In genomic region chr4:124872659-124873058, GRCh38 we compare ENCODE assay signal across 26 cellular contexts.
DNase-seq lines count a peak whose midpoint lies in the region; ATAC-seq, FAIRE-seq and TF ChIP-seq lines count a peak whose summit lies in the region.
"Had no signal": no experiment of that assay in that cellular context is flagged by ENCODE, and none has a peak within 500 bp of the region (broad histone marks: within the 10 kb centered on the region; RNA-seq: fewer than 3 reads in every experiment).

No MANE protein-coding gene starts in this region.

- no peak overlapping the region for H3K4me3 ChIP-seq in mammary epithelial cell (replicated peaks in 1 of 3; ENCODE audit: insufficient read depth in 1 of 3, low read depth in 2 of 3, low read length in 3 of 3)
- H3K4me3 ChIP-seq in breast epithelium = no peak overlapping the region
- no peak overlapping the region for H3K4me3 ChIP-seq in H1 (ENCODE audit: extremely low read depth in 1 of 4, insufficient read depth in 2 of 4, low read depth in 3 of 4, low read length in 4 of 4)
- H3K4me3 ChIP-seq in iPS-20b (ENCODE audit: low read length) = no peak overlapping the region
- H3K4me3 ChIP-seq in psoas muscle = no peak overlapping the region
- H3K4me3 ChIP-seq: BLaER1 treated with 17β-estradiol and CSF1 and Interleukin-3, amounts not matched to agents 10 nM and 100 nM; GM23248; HAP-1 had no signal

- H3K27ac ChIP-seq in mammary epithelial cell (ENCODE audit: insufficient read depth, low read depth, low read length) (no peak overlapping the region), breast epithelium (no peak overlapping the region), H1 (ENCODE audit: low read depth, low read length) (no peak overlapping the region), iPS-20b (ENCODE audit: low read length) (peak overlapping the region; percentile 17), psoas muscle (no peak overlapping the region)
- H3K27ac ChIP-seq: 22Rv1; BLaER1 treated with 17β-estradiol and CSF1 and Interleukin-3, amounts not matched to agents 10 nM and 100 nM; GM23248 had no signal

- H3K27me3 ChIP-seq in mammary epithelial cell (ENCODE audit: insufficient read depth, low read length) (no peaks in the 10 kb centered on the region), breast epithelium (no peaks in the 10 kb centered on the region), H1 (replicated peaks in 1 of 4; ENCODE audit: control insufficient read depth in 3 of 4, extremely low read depth in 1 of 4, insufficient read depth in 3 of 4, low read length in 3 of 4) (0 out of 7 replicates have a peak, but pooled peaks cover 0 to 1% (median 0%) of the 10 kb centered on the region in 4 experiments), iPS-20b (ENCODE audit: insufficient read depth, low read length) (no peaks in the 10 kb centered on the region), psoas muscle (ENCODE audit: insufficient read depth in 3 of 3, low read length in 2 of 3) (no peaks in the 10 kb centered on the region)
- H3K27me3 ChIP-seq: BE2C; BLaER1 treated with 17β-estradiol and CSF1 and Interleukin-3, amounts not matched to agents 10 nM and 100 nM had no signal

- H3K56ac ChIP-seq in H1 (replicated peaks; ENCODE audit: insufficient read length, low read depth, low read length) = no peak overlapping the region

- TF ChIP-seq RAD21 in H1 (IDR thresholded peaks at IDR 0.05 in 1 of 2, conservative IDR thresholded peaks at IDR 0.05 in 1 of 2; ENCODE audit: low read depth in 2 of 2, low read length in 2 of 2) = no peak

- H3K36me3 ChIP-seq in mammary epithelial cell (ENCODE audit: insufficient read depth, low read length) = no peaks in the 10 kb centered on the region
- no peaks in the 10 kb centered on the region for H3K36me3 ChIP-seq in breast epithelium
- H3K36me3 ChIP-seq in H1 (ENCODE audit: control insufficient read depth in 2 of 4, insufficient read depth in 4 of 4, low read length in 3 of 4) = peaks cover 0 to 6% (median 2%) of the 10 kb centered on the region in 4 experiments; a peak in 2 of 8 replicates
- no peaks in the 10 kb centered on the region for H3K36me3 ChIP-seq in iPS-20b (ENCODE audit: insufficient read depth, low read depth, low read length)
- no peaks in the 10 kb centered on the region for H3K36me3 ChIP-seq in psoas muscle (ENCODE audit: insufficient read depth in 1 of 2, low read depth in 1 of 2)
- H3K36me3 ChIP-seq: BE2C; BLaER1 treated with 17β-estradiol and CSF1 and Interleukin-3, amounts not matched to agents 10 nM and 100 nM; HAP-1 had no signal

- BruUV-seq in mammary epithelial cell (replicated peaks; lab: Mats Ljungman, UMichigan) = no TSS peak

- H3K79me1 ChIP-seq in H1 (ENCODE audit: low read depth, low read length) = no peaks in the 10 kb centered on the region

- H4K8ac ChIP-seq in H1 (ENCODE audit: extremely low read depth, insufficient read depth, low read length) = no peak overlapping the region

- no peak for TF ChIP-seq EP300 in H1 (IDR thresholded peaks at IDR 0.05; ENCODE audit: borderline replicate concordance in 1 of 2, low read depth in 2 of 2, low read length in 2 of 2)

- peaks cover 5% of the 10 kb centered on the region for H3K9me3 ChIP-seq in mammary epithelial cell (replicated peaks; ENCODE audit: insufficient read depth, low read length)
- H3K9me3 ChIP-seq in breast epithelium = no peaks in the 10 kb centered on the region
- H3K9me3 ChIP-seq in H1 (ENCODE audit: insufficient read depth in 2 of 2, low read depth in 1 of 2, low read length in 1 of 2) = peaks cover 8 to 10% of the 10 kb centered on the region in 2 experiments; a peak in 3 of 4 replicates
- H3K9me3 ChIP-seq in iPS-20b (ENCODE audit: insufficient read depth, low read depth, low read length) = peaks cover 10% of the 10 kb centered on the region
- no peaks in the 10 kb centered on the region for H3K9me3 ChIP-seq in psoas muscle
- H3K9me3 ChIP-seq: BE2C, HAP-1 had no signal

- POLR2A ChIA-PET in H1 (lab: Charles Lee; ENCODE audit: partially characterized antibody) = no interaction called here

- peak overlapping the region; percentile 45 for H4K91ac ChIP-seq in H1 (replicated peaks; ENCODE audit: insufficient read length, low read length)

- CTCF ChIA-PET in mammary epithelial cell (lab: Charles Lee; ENCODE audit: low non-redundant PET) (no interaction called here), H1 (lab: Charles Lee; ENCODE audit: partially characterized antibody) (no interaction called here)

- no peak for FAIRE-seq in H1 (lab: Jason Lieb, UNC)
- FAIRE-seq: A204.1, D721Med, GM12891, GM18507, H54 had no signal

- H3K4me1 ChIP-seq in mammary epithelial cell (ENCODE audit: insufficient read depth, low read length) (no peaks in the 10 kb centered on the region), breast epithelium (no peaks in the 10 kb centered on the region), H1 (replicated peaks in 1 of 4; ENCODE audit: control insufficient read depth in 3 of 4, insufficient read depth in 4 of 4, low read length in 3 of 4) (peaks cover 0 to 11% (median 8%) of the 10 kb centered on the region in 4 experiments; a peak in 5 of 7 replicates), iPS-20b (ENCODE audit: insufficient read depth, low read length) (peaks cover 24% of the 10 kb centered on the region; the same call in 1 of the 2 replicates), psoas muscle (no peaks in the 10 kb centered on the region)
- H3K4me1 ChIP-seq: BE2C; BLaER1 treated with 17β-estradiol and CSF1 and Interleukin-3, amounts not matched to agents 10 nM and 100 nM had no signal

- H3K4ac ChIP-seq in H1 (replicated peaks; ENCODE audit: insufficient read length, low read depth, low read length) = no peak overlapping the region

- in situ Hi-C loops in mammary epithelial cell (cut with MboI; ENCODE audit: low sequenced_read_pairs in 2 of 2) = no loop called here

- TF ChIP-seq POLR2A in breast epithelium (IDR thresholded peaks at IDR 0.05) (no peak), H1 (IDR thresholded peaks at IDR 0.05; ENCODE audit: control extremely low read depth in 1 of 2, low read depth in 2 of 2, low read length in 2 of 2) (no peak)

- H2BK5ac ChIP-seq in H1 (ENCODE audit: low read depth, low read length) = 0 out of 2 replicates have a peak overlapping the region, but pooled peaks have one; percentile 20

- ATAC-seq in GM21737 (IDR thresholded peaks at IDR 0.05; ENCODE audit: unreplicated experiment) (no peak), psoas muscle (no peak)

- no peak overlapping the region for H3K23ac ChIP-seq in H1 (ENCODE audit: insufficient read length)

- H3K23me2 ChIP-seq in H1 (ENCODE audit: low read depth, low read length) = no peaks in the 10 kb centered on the region

- no peak overlapping the region for H3K9ac ChIP-seq in mammary epithelial cell (ENCODE audit: insufficient read depth, low read length)
- no peak overlapping the region for H3K9ac ChIP-seq in H1 (replicated peaks in 1 of 4; ENCODE audit: extremely low read depth in 1 of 4, low read depth in 3 of 4, low read length in 3 of 4)
- peak overlapping the region; percentile 24; the same call in 1 of the 2 replicates for H3K9ac ChIP-seq in iPS-20b (ENCODE audit: low read depth, low read length)
- H3K9ac ChIP-seq: BLaER1 treated with 17β-estradiol and CSF1 and Interleukin-3, amounts not matched to agents 10 nM and 100 nM; GM23248 had no signal

- peak overlapping the region; percentile 63 for H2BK120ac ChIP-seq in H1 (replicated peaks; ENCODE audit: low read depth, low read length)

- intact Hi-C loops in mammary epithelial cell (cut with micrococcal nuclease) = no loop called here
- intact Hi-C loops in breast epithelium (cut with DNase I; ENCODE audit: low total_unique reads) = no loop called here
- intact Hi-C loops in psoas muscle (cut with DNase I) = no loop called here

- 56% methylated on average over 2 of the region's 2 CpGs for WGBS in mammary epithelial cell (ENCODE audit: low coverage, missing lambda C conversion rate)
- 81% methylated on average over 2 of the region's 2 CpGs; no CpG with 5 or more reads in 1 of the 2 experiments for WGBS in H1 (ENCODE audit: extremely low coverage in 1 of 2, insufficient coverage in 1 of 2, insufficient read length in 1 of 2, insufficient replicate concordance in 2 of 2, low coverage in 1 of 2, low lambda C conversion rate in 2 of 2, missing lambda C conversion rate in 1 of 2), 2 experiments
- WGBS in psoas muscle, 3 donors = 82 to 89% (median 88%) methylated on average over 2 of the region's 2 CpGs

- peak overlapping the region; percentile 99 for H2BK20ac ChIP-seq in H1 (ENCODE audit: low read length)

- TF ChIP-seq CTCF in mammary epithelial cell (conservative IDR thresholded peaks at IDR 0.05 in 1 of 2, IDR thresholded peaks at IDR 0.05 in 1 of 2; ENCODE audit: extremely low read depth in 1 of 2, insufficient read depth in 1 of 2, low read depth in 1 of 2, low read length in 2 of 2) (no peak), breast epithelium (IDR thresholded peaks at IDR 0.05) (no peak), H1 (IDR thresholded peaks at IDR 0.05; ENCODE audit: control extremely low read depth in 1 of 3, insufficient read depth in 1 of 3, low read depth in 1 of 3, low read length in 3 of 3) (no peak), psoas muscle (IDR thresholded peaks at IDR 0.05) (no peak)

- H3K4me2 ChIP-seq in mammary epithelial cell (ENCODE audit: insufficient read depth, low read depth, low read length) (no peak overlapping the region), H1 (ENCODE audit: insufficient read depth in 1 of 2, low read depth in 2 of 2, low read length in 2 of 2) (no peak overlapping the region)
- H3K4me2 ChIP-seq: BLaER1 treated with 17β-estradiol and CSF1 and Interleukin-3, amounts not matched to agents 10 nM and 100 nM had no signal

- peak overlapping the region; percentile 45 for H2BK12ac ChIP-seq in H1 (ENCODE audit: low read depth, low read length)

- H3K79me2 ChIP-seq in mammary epithelial cell (ENCODE audit: insufficient read depth, low read length) (no peaks in the 10 kb centered on the region), H1 (ENCODE audit: control insufficient read depth in 1 of 2, insufficient read depth in 2 of 2, low read length in 2 of 2) (no peaks in the 10 kb centered on the region)

- H4K20me1 ChIP-seq in mammary epithelial cell (ENCODE audit: insufficient read depth, low read length) (no peaks in the 10 kb centered on the region), H1 (replicated peaks in 1 of 2; ENCODE audit: control insufficient read depth in 1 of 2, insufficient read depth in 2 of 2, low read length in 2 of 2) (no peaks in the 10 kb centered on the region)
- H4K20me1 ChIP-seq: BLaER1 treated with 17β-estradiol and CSF1 and Interleukin-3, amounts not matched to agents 10 nM and 100 nM had no signal

- dilution Hi-C loops in mammary epithelial cell (cut with HindIII; ENCODE audit: low sequenced_read_pairs) = no loop called here

- no peak overlapping the region for H4K5ac ChIP-seq in H1 (ENCODE audit: insufficient read length, low read depth, low read length)

- H3K18ac ChIP-seq in H1 (ENCODE audit: extremely low read depth, low read length) = no peak overlapping the region

- 0 out of 2 replicates have a peak overlapping the region, but pooled peaks have one; percentile 92 for H2BK15ac ChIP-seq in H1 (ENCODE audit: low read length)

- H3K14ac ChIP-seq in H1 (ENCODE audit: insufficient read length) = no peak overlapping the region

- no peak overlapping the region for H2AFZ ChIP-seq in mammary epithelial cell (ENCODE audit: low read depth, low read length)
- H2AFZ ChIP-seq in H1 (ENCODE audit: low read length) = no peak overlapping the region
- H2AFZ ChIP-seq: GM23248 had no signal

- no peak overlapping the region for H2AK5ac ChIP-seq in H1 (ENCODE audit: low read depth, low read length)

- DNase-seq in mammary epithelial cell (peak; percentile 19), breast epithelium (ENCODE audit: low spot score in 2 of 2) (no peak), H1 (ENCODE audit: low read depth in 1 of 2, low spot score in 2 of 2) (no peak), AG08396 (ENCODE audit: low spot score) (no peak), psoas muscle (no peak), DMS153 treated with DMSO at 0.1 percent for 48 hours (lab: John Stamatoyannopoulos, UW; ENCODE audit: unreplicated experiment) (no peak)
- DNase-seq: AML-193; BE2C; CD4-positive, alpha-beta T cell; CD8-positive, alpha-beta memory T cell; DMS 273 treated with DMSO at 0.1 percent for 48 hours; DMS53; DMS79 treated with DMSO at 0.1 percent for 48 hours; GF-D8; GM23248; HFFc6 had no signal
